In the genomic region with DNA sequence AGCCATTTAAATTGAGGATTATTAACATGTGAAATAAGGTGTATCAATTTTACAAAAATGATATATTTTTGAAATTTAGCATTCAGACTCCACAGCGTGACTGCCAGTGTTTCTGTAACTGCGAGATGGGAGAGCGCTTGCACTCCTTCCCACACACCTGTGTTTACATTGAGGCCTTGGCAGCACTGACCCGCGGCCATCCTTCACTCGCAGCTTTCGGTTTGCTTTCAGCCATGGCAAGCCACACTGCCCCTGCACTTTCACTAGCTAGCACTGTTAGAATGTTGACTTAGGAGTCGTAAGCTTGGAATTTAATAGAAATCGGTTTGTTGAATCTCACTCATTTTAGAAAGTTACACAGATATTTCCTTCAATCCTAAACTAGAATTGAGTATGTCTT, we compare ENCODE assay signal across 10 cellular contexts.
DNase-seq lines count a peak whose midpoint lies in the region; TF ChIP-seq lines count a peak whose summit lies in the region.
"Had no signal": no experiment of that assay in that cellular context is flagged by ENCODE, and none has a peak within 500 bp of the region (broad histone marks: within the 10 kb centered on the region; RNA-seq: fewer than 3 reads in every experiment).

No MANE protein-coding gene starts in this region.

- H3K4me1 ChIP-seq in SJSA1 (replicated peaks), result no peaks in the 10 kb centered on the region

- peaks cover 4% of the 10 kb centered on the region for H3K9me3 Mint-ChIP-seq in type B pancreatic cell

- no peaks in the 10 kb centered on the region for H3K9me3 ChIP-seq in SJSA1 (replicated peaks)

- H3K4me1 Mint-ChIP-seq in type B pancreatic cell (ENCODE audit: unreplicated experiment), result peaks cover 5% of the 10 kb centered on the region

- no peak for TF ChIP-seq CTCF in type B pancreatic cell (conservative IDR thresholded peaks at IDR 0.05)

- no peak overlapping the region for H3K27ac Mint-ChIP-seq in type B pancreatic cell
- H3K27ac Mint-ChIP-seq: activated naive CD8-positive, alpha-beta T cell treated with anti-CD3 and anti-CD28 coated beads, Interleukin-2, amount 10 ng/mL, durations not matched to agents 7 days and 5 days; naive B cell had no signal

- H3K27ac ChIP-seq in SJSA1, result no peak overlapping the region

- H3K36me3 Mint-ChIP-seq in type B pancreatic cell, result no peaks in the 10 kb centered on the region
- H3K36me3 Mint-ChIP-seq: naive B cell had no signal

- DNase-seq in HuH-7 (ENCODE audit: low spot score), result peak; percentile 1
- DNase-seq in SJSA1 (ENCODE audit: low read depth in 1 of 2, low spot score in 2 of 2), result peak in 1 of 2 experiments; percentile 15
- peak; percentile 63 for DNase-seq in islet precursor cell
- no peak for DNase-seq in type B pancreatic cell (ENCODE audit: extremely low spot score, unreplicated experiment)
- no peak for DNase-seq in activated CD4-positive, alpha-beta T cell treated with anti-CD3 and anti-CD28 coated beads for 4 hours
- DNase-seq in mucosa of gallbladder (ENCODE audit: low spot score), result no peak
- DNase-seq in stimulated activated CD4-positive, alpha-beta T cell treated with anti-CD3 and anti-CD28 coated beads, Interleukin-2, amount 100 ng/mL, for 48 hours, result no peak
- DNase-seq: activated naive CD8-positive, alpha-beta T cell treated with anti-CD3 and anti-CD28 coated beads, Interleukin-2, amount 10 ng/mL, durations not matched to agents 7 days and 5 days; naive B cell; NCI-H446 treated with DMSO at 0.1 percent for 48 hours had no signal

- H3K27me3 ChIP-seq in SJSA1 (replicated peaks), result no peaks in the 10 kb centered on the region

- H3K4me3 Mint-ChIP-seq in type B pancreatic cell, result peak overlapping the region; percentile 70
- H3K4me3 Mint-ChIP-seq: activated naive CD8-positive, alpha-beta T cell treated with anti-CD3 and anti-CD28 coated beads, Interleukin-2, amount 10 ng/mL, durations not matched to agents 7 days and 5 days; naive B cell had no signal

- no peaks in the 10 kb centered on the region for H3K36me3 ChIP-seq in SJSA1

- peak overlapping the region; percentile 11 for H3K4me3 ChIP-seq in SJSA1

- H3K27me3 Mint-ChIP-seq in type B pancreatic cell, result peaks cover 4% of the 10 kb centered on the region
- H3K27me3 Mint-ChIP-seq: naive B cell had no signal

Comparison
In these comparisons a context has a peak if more than half of its experiments do, and no peak if none do; other contexts are left out.
1. DNase-seq: peak in HuH-7 (single experiment) and islet precursor cell (single experiment); none in type B pancreatic cell (single experiment), activated CD4-positive, alpha-beta T cell treated with anti-CD3 and anti-CD28 coated beads for 4 hours (0 of 2), mucosa of gallbladder (single experiment) and stimulated activated CD4-positive, alpha-beta T cell treated with anti-CD3 and anti-CD28 coated beads, Interleukin-2, amount 100 ng/mL, for 48 hours (0 of 2).